14 cellular contexts compared by ENCODE assay signal in the genomic region with DNA sequence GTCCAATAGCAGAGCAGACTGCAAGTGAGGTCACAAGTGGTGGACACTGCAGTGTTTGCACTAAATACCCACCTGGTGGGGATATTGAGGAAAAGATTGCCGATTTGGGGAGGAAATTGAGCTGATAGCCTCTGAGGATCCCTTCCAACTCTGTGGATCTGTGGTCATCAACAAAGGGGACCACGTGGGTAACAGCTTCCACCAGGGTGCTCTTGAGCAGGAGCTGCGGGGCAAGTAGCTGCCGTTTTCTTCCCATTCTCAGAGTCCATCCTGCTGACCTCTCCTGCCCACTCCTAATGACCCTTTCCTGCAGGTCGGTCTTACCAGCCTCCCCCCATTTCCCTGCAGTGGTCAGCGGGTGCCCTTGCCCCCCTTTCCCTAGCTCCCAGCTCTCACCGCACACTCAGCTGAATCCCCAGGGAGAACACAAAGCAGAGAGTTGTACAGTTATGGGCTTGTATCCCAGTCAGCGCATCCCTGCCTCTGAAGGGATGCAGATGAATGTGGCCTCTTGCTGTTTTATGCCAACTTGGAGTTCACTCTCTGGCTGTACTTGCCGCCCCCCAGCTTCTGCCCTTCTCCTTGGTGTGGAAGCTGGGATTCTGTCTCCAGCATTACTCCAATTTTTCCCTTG. TPM values are rescaled to one million over a fixed set of nuclear protein-coding genes. Genes with fewer than 3 reads are reported as not detected.
DNase-seq lines count a peak whose midpoint lies in the region; ATAC-seq, FAIRE-seq and TF ChIP-seq lines count a peak whose summit lies in the region.
"Had no signal": no experiment of that assay in that cellular context is flagged by ENCODE, and none has a peak within 500 bp of the region (broad histone marks: within the 10 kb centered on the region; RNA-seq: fewer than 3 reads in every experiment).

No MANE protein-coding gene starts in this region.

- no peaks in the 10 kb centered on the region for H3K9me3 ChIP-seq in HUES48 (ENCODE audit: control insufficient read depth, insufficient read depth, low read length)
- no peaks in the 10 kb centered on the region for H3K9me3 ChIP-seq in suprapubic skin

- H3K4me3 ChIP-seq in HUES48 (ENCODE audit: low read depth, low read length) = no peak overlapping the region
- no peak overlapping the region for H3K4me3 ChIP-seq in suprapubic skin

- no peak for FAIRE-seq in GM12891 (lab: Jason Lieb, UNC)

- H3K4me1 ChIP-seq in HUES48 (ENCODE audit: control insufficient read depth, insufficient read depth, low read length) (peaks cover 38% of the 10 kb centered on the region), suprapubic skin (peaks cover 40% of the 10 kb centered on the region)

- H3K27ac ChIP-seq in HUES48 (ENCODE audit: low read depth, low read length) (peak overlapping the region; percentile 25), suprapubic skin (peak overlapping the region; percentile 33)

- no peaks in the 10 kb centered on the region for H3K27me3 Mint-ChIP-seq in dendritic cell treated with granulocyte-macrophage colony-stimulating factor and Interleukin-4, amounts not matched to agents 40 ng/mL and 50 ng/mL, for 4 days
- H3K27me3 Mint-ChIP-seq in mesothelial cell of epicardium (ENCODE audit: low read depth) = no peaks in the 10 kb centered on the region

- WGBS in suprapubic skin = 81% methylated on average over 9 of the region's 9 CpGs

- no peak for DNase-seq in mesothelial cell of epicardium (ENCODE audit: low spot score in 2 of 2, unreplicated experiment in 2 of 2)
- DNase-seq in suprapubic skin (ENCODE audit: low spot score in 2 of 2) = no peak
- DNase-seq in GM12891 (ENCODE audit: insufficient read length, low spot score) = no peak
- DNase-seq in Right ventricle myocardium superior = no peak
- DNase-seq in activated naive CD4-positive, alpha-beta T cell (lab: John Stamatoyannopoulos, UW) = no peak
- DNase-seq: activated CD4-positive, alpha-beta T cell treated with anti-CD3 and anti-CD28 coated beads, Interleukin-2, amount 50 U/mL, for 1 hour; naive thymus-derived CD4-positive, alpha-beta T cell; NCI-H1048; NCI-H69; PC-3; retina had no signal

- peaks cover 93% of the 10 kb centered on the region for H3K4me1 Mint-ChIP-seq in dendritic cell treated with granulocyte-macrophage colony-stimulating factor and Interleukin-4, amounts not matched to agents 40 ng/mL and 50 ng/mL, for 4 days (ENCODE audit: low read depth)
- H3K4me1 Mint-ChIP-seq in mesothelial cell of epicardium = peaks cover 30% of the 10 kb centered on the region

- H3K27me3 ChIP-seq in HUES48 (ENCODE audit: control insufficient read depth, insufficient read depth, low read length) (no peaks in the 10 kb centered on the region), suprapubic skin (no peaks in the 10 kb centered on the region)

- H3K4me3 Mint-ChIP-seq in dendritic cell treated with granulocyte-macrophage colony-stimulating factor and Interleukin-4, amounts not matched to agents 40 ng/mL and 50 ng/mL, for 4 days = peak overlapping the region; percentile 57
- H3K4me3 Mint-ChIP-seq in mesothelial cell of epicardium = no peak overlapping the region
- H3K4me3 Mint-ChIP-seq: naive thymus-derived CD4-positive, alpha-beta T cell had no signal

- ATAC-seq in Right ventricle myocardium superior (ENCODE audit: poor library complexity) = no peak
- ATAC-seq: activated naive CD4-positive, alpha-beta T cell treated with anti-CD3 and anti-CD28 coated beads, Interleukin-2, amount 50 U/mL, for 72 hours; PC-3 had no signal

- H3K27ac Mint-ChIP-seq in dendritic cell treated with granulocyte-macrophage colony-stimulating factor and Interleukin-4, amounts not matched to agents 40 ng/mL and 50 ng/mL, for 4 days = peak overlapping the region; percentile 87
- H3K27ac Mint-ChIP-seq in mesothelial cell of epicardium = peak overlapping the region; percentile 33
- H3K27ac Mint-ChIP-seq: activated naive CD4-positive, alpha-beta T cell treated with anti-CD3 and anti-CD28 coated beads, Interleukin-2, amount 50 U/mL, for 72 hours had no signal

- intact Hi-C loops in dendritic cell treated with granulocyte-macrophage colony-stimulating factor and Interleukin-4, amounts not matched to agents 40 ng/mL and 50 ng/mL, for 4 days (cut with micrococcal nuclease) = loop anchor here (2.0 kb wide), 1 partner anchor 13 kb away; no protein-coding TSS in a partner anchor
- intact Hi-C loops in Right ventricle myocardium superior (cut with DNase I) = no loop called here

- TF ChIP-seq EP300 in suprapubic skin (IDR thresholded peaks at IDR 0.05) = no peak

- H3K36me3 Mint-ChIP-seq in dendritic cell treated with granulocyte-macrophage colony-stimulating factor and Interleukin-4, amounts not matched to agents 40 ng/mL and 50 ng/mL, for 4 days (ENCODE audit: low read depth) = peaks cover 64% of the 10 kb centered on the region
- peaks cover 28% of the 10 kb centered on the region for H3K36me3 Mint-ChIP-seq in mesothelial cell of epicardium
- H3K36me3 Mint-ChIP-seq: activated naive CD4-positive, alpha-beta T cell treated with anti-CD3 and anti-CD28 coated beads, Interleukin-2, amount 50 U/mL, for 72 hours had no signal

- H3K9me3 Mint-ChIP-seq in dendritic cell treated with granulocyte-macrophage colony-stimulating factor and Interleukin-4, amounts not matched to agents 40 ng/mL and 50 ng/mL, for 4 days = no peaks in the 10 kb centered on the region
- H3K9me3 Mint-ChIP-seq in mesothelial cell of epicardium = no peaks in the 10 kb centered on the region
- H3K9me3 Mint-ChIP-seq: activated naive CD4-positive, alpha-beta T cell treated with anti-CD3 and anti-CD28 coated beads, Interleukin-2, amount 50 U/mL, for 72 hours had no signal

- no peak for TF ChIP-seq CTCF in mesothelial cell of epicardium (IDR thresholded peaks at IDR 0.05; ENCODE audit: unreplicated experiment)
- no peak for TF ChIP-seq CTCF in suprapubic skin (IDR thresholded peaks at IDR 0.05)

- H3K36me3 ChIP-seq in HUES48 (ENCODE audit: control insufficient read depth, insufficient read depth, low read length) (peaks cover 29% of the 10 kb centered on the region), suprapubic skin (no peaks in the 10 kb centered on the region)

- H3K9ac ChIP-seq in HUES48 (ENCODE audit: low read depth, low read length) = no peak overlapping the region

- TF ChIP-seq POLR2A in suprapubic skin (IDR thresholded peaks at IDR 0.05) = no peak
- no peak for TF ChIP-seq POLR2A in GM12891 (IDR thresholded peaks at IDR 0.05; ENCODE audit: low read depth, low read length)

TF ChIP-seq in GM12891, 5 proteins besides CTCF, POLR2A, EP300 and RAD21:
- TF ChIP-seq PAX5 (IDR thresholded peaks at IDR 0.05; ENCODE audit: insufficient read depth, low read length, severe bottlenecking) = no peak
- TF ChIP-seq TAF1 (IDR thresholded peaks at IDR 0.05; ENCODE audit: low read depth, low read length) = no peak
- TF ChIP-seq POLR2AphosphoS5 (IDR thresholded peaks at IDR 0.05; ENCODE audit: low read depth, low read length) = no peak
- TF ChIP-seq SPI1 (IDR thresholded peaks at IDR 0.05; ENCODE audit: low read depth, low read length) = no peak
- no peak for TF ChIP-seq POU2F2 (IDR thresholded peaks at IDR 0.05; ENCODE audit: low read depth, low read length)

RNA-seq across cellular contexts. Expression of a gene that starts 18.0 kb away (rescaled TPM):
- total RNA-seq in mesothelial cell of epicardium (239 to 246 TPM (median 240 TPM) in 3 replicates), suprapubic skin (10 to 100 TPM in 2 of 4 donors, 1 to 10 TPM in 2; 5.4 to 13.4 (median 9.8) TPM), Right ventricle myocardium superior (5.3 TPM)
- polyA plus RNA-seq in GM12891 (2012; ENCODE audit: low read depth, missing spikeins) = 4.9 TPM
- total RNA-seq: PC-3 had no signal

Comparison
In these comparisons a context has a peak if more than half of its experiments do, and no peak if none do; other contexts are left out.
1. RNA of a gene that starts 18.0 kb away (total RNA-seq): 239 to 246 TPM in mesothelial cell of epicardium; 5.4 to 13.4 TPM in suprapubic skin and 5.3 TPM in Right ventricle myocardium superior (single experiment); every median in the first group is over 10 times any median in the second.